Comparison of ENCODE assay signal across 17 cellular contexts in genomic region chr15:58224068-58224467, GRCh38.
DNase-seq lines count a peak whose midpoint lies in the region; ATAC-seq and TF ChIP-seq lines count a peak whose summit lies in the region.
"Had no signal": no experiment of that assay in that cellular context is flagged by ENCODE, and none has a peak within 500 bp of the region (broad histone marks: within the 10 kb centered on the region; RNA-seq: fewer than 3 reads in every experiment).

No MANE protein-coding gene starts in this region.

- peak; percentile 51 for DNase-seq in BE2C
- peak; percentile 56 for DNase-seq in NCI-H69 (lab: John Stamatoyannopoulos, UW)
- DNase-seq in fibroblast of lung (ENCODE audit: low read depth in 2 of 2): peak; percentile 21 to 44
- DNase-seq in lung microvascular endothelial cell (ENCODE audit: low read depth in 2 of 2): peak; percentile 14 to 77
- no peak for DNase-seq in D341Med (ENCODE audit: low spot score)
- DNase-seq in foreskin keratinocyte: no peak
- DNase-seq: activated CD4-positive, alpha-beta T cell treated with anti-CD3 and anti-CD28 coated beads, Interleukin-2, amount 10 ng/mL, durations not matched to agents 7 days and 5 days; AML-193; central memory CD4-positive, alpha-beta T cell; DMS153; lower lobe of right lung; NCI-H2081 treated with DMSO at 0.1 percent for 48 hours; sigmoid colon; T1000 had no signal

- H3K4me2 ChIP-seq in fibroblast of lung (ENCODE audit: extremely low read depth, insufficient read depth, low read length): no peak overlapping the region

- no peaks in the 10 kb centered on the region for H3K9me3 ChIP-seq in BE2C
- H3K9me3 ChIP-seq in fibroblast of lung (ENCODE audit: control insufficient read depth, insufficient read depth, low read depth, low read length): no peaks in the 10 kb centered on the region
- H3K9me3 ChIP-seq: lower lobe of right lung had no signal

- H3K27ac ChIP-seq in fibroblast of lung (ENCODE audit: insufficient read depth, low read length): no peak overlapping the region
- H3K27ac ChIP-seq in foreskin keratinocyte: no peak overlapping the region
- H3K27ac ChIP-seq: lower lobe of right lung, sigmoid colon had no signal

- H3K9ac ChIP-seq in fibroblast of lung (ENCODE audit: insufficient read depth, low read length): no peak overlapping the region

- no peak overlapping the region for H3K4me3 ChIP-seq in BE2C (ENCODE audit: low read depth, low read length)
- H3K4me3 ChIP-seq in fibroblast of lung (replicated peaks in 1 of 4; ENCODE audit: control extremely low read depth in 1 of 4, insufficient read depth in 1 of 4, low read depth in 3 of 4, low read length in 4 of 4): no peak overlapping the region
- H3K4me3 ChIP-seq: lower lobe of right lung, sigmoid colon had no signal

- H3K79me2 ChIP-seq in fibroblast of lung (ENCODE audit: control insufficient read depth, insufficient read depth, low read length): no peaks in the 10 kb centered on the region

- H4K20me1 ChIP-seq in fibroblast of lung (ENCODE audit: control insufficient read depth, extremely low read depth, insufficient read depth, low read length): no peaks in the 10 kb centered on the region

- no peak overlapping the region for H2AFZ ChIP-seq in fibroblast of lung (ENCODE audit: low read length)

- H3K4me1 ChIP-seq in BE2C (peaks cover 15% of the 10 kb centered on the region), fibroblast of lung (ENCODE audit: control insufficient read depth, extremely low read depth, insufficient read depth, low read length) (peaks cover 3% of the 10 kb centered on the region), foreskin keratinocyte (peaks cover 7% of the 10 kb centered on the region)

- TF ChIP-seq CTCF in BE2C (IDR thresholded peaks at IDR 0.05; ENCODE audit: low read depth, low read length): no peak
- no peak for TF ChIP-seq CTCF in fibroblast of lung (conservative IDR thresholded peaks at IDR 0.05 in 1 of 2, IDR thresholded peaks at IDR 0.05 in 1 of 2; ENCODE audit: low read depth in 1 of 2, low read length in 2 of 2)
- TF ChIP-seq CTCF in foreskin keratinocyte (conservative IDR thresholded peaks at IDR 0.05): no peak

- H3K36me3 ChIP-seq in BE2C: no peaks in the 10 kb centered on the region
- H3K36me3 ChIP-seq in fibroblast of lung (ENCODE audit: control insufficient read depth, insufficient read depth, low read length): no peaks in the 10 kb centered on the region
- H3K36me3 ChIP-seq: lower lobe of right lung, sigmoid colon had no signal

- H3K27me3 ChIP-seq in BE2C: no peaks in the 10 kb centered on the region
- no peaks in the 10 kb centered on the region for H3K27me3 ChIP-seq in fibroblast of lung (ENCODE audit: control insufficient read depth, insufficient read depth, low read length)
- H3K27me3 ChIP-seq in foreskin keratinocyte: no peaks in the 10 kb centered on the region
- H3K27me3 ChIP-seq: sigmoid colon had no signal

- ATAC-seq in GM18511 (IDR thresholded peaks at IDR 0.05; ENCODE audit: unreplicated experiment) (no peak), foreskin keratinocyte (no peak), HG03280 (IDR thresholded peaks at IDR 0.05; ENCODE audit: unreplicated experiment) (no peak)
- ATAC-seq: lower lobe of right lung; stimulated activated effector memory CD8-positive, alpha-beta T cell treated with anti-CD3 and anti-CD28 coated beads, Interleukin-12 subunit alpha, Interleukin-12 subunit beta, amount 100 ng/mL, for 72 hours had no signal

Comparison
In these comparisons a context has a peak if more than half of its experiments do, and no peak if none do; other contexts are left out.
1. DNase-seq: peak in BE2C (single experiment), NCI-H69 (single experiment), fibroblast of lung (2 of 2) and lung microvascular endothelial cell (2 of 2); none in D341Med (single experiment) and foreskin keratinocyte (0 of 2).